Comparison of ENCODE assay signal across 28 cellular contexts in the genomic region with DNA sequence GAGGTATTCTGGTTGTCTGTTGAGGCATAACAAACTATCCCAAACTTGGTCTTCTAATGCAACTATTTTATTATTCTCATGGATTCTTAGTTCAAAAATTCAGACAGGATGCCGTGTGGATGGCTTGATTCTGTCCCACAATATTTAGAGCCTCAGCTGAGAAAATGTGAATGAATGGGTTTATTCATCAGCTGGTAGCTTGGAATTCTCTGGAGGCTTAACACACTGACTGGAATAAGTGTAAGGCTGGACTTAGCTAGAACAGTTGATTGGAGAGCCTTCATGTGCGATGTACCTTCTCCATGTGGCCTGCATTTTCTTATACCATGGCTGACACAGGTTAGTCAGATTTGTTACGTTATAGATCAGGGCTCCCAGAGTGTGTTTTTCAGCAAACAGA. TPM values are rescaled to one million over a fixed set of nuclear protein-coding genes. Genes with fewer than 3 reads are reported as not detected.
"Had no signal": no experiment of that assay in that cellular context is flagged by ENCODE, and none has a peak within 500 bp of the region (broad histone marks: within the 10 kb centered on the region; RNA-seq: fewer than 3 reads in every experiment).

No MANE protein-coding gene starts in this region.

- H3K27ac Mint-ChIP-seq: immature natural killer cell; memory B cell; naive thymus-derived CD4-positive, alpha-beta T cell; natural killer cell treated with Interleukin-12 subunit alpha and Interleukin-12 subunit beta and Interleukin-15 and Interleukin-18, amount 100 ng/mL, for 72 hours; stimulated activated effector memory CD8-positive, alpha-beta T cell treated with anti-CD3 and anti-CD28 coated beads, Interleukin-12 subunit alpha, Interleukin-12 subunit beta, amount 100 ng/mL, for 72 hours; stimulated activated naive CD8-positive, alpha-beta T cell treated with anti-CD3 and anti-CD28 coated beads, Interleukin-15, Interleukin-2, amounts not matched to agents 100 ng/mL and 50 ng/mL, for 24 hours; type B pancreatic cell had no signal

- H3K9me3 Mint-ChIP-seq: memory B cell; naive thymus-derived CD4-positive, alpha-beta T cell; stimulated activated effector memory CD8-positive, alpha-beta T cell treated with anti-CD3 and anti-CD28 coated beads, Interleukin-12 subunit alpha, Interleukin-12 subunit beta, amount 100 ng/mL, for 72 hours; stimulated activated naive CD8-positive, alpha-beta T cell treated with anti-CD3 and anti-CD28 coated beads, Interleukin-15, Interleukin-2, amounts not matched to agents 100 ng/mL and 50 ng/mL, for 24 hours; type B pancreatic cell had no signal

- H3K36me3 Mint-ChIP-seq: memory B cell; naive thymus-derived CD4-positive, alpha-beta T cell; natural killer cell treated with Interleukin-12 subunit alpha and Interleukin-12 subunit beta and Interleukin-15 and Interleukin-18, amount 100 ng/mL, for 72 hours; stimulated activated effector memory CD8-positive, alpha-beta T cell treated with anti-CD3 and anti-CD28 coated beads, Interleukin-12 subunit alpha, Interleukin-12 subunit beta, amount 100 ng/mL, for 72 hours; type B pancreatic cell had no signal

- H3K4me1 ChIP-seq: left lung, prostate gland, sigmoid colon, spleen, suprapubic skin, tibial artery, uterus had no signal

- H3K4me3 ChIP-seq: left lung, lung, mucosa of descending colon, ovary, prostate gland, sigmoid colon, spleen, suprapubic skin, thoracic aorta, tibial artery, uterus had no signal

- H3K36me3 ChIP-seq: left lung, ovary, prostate gland, sigmoid colon, spleen, suprapubic skin, thoracic aorta, tibial artery, uterus had no signal

- H3K4me1 Mint-ChIP-seq: immature natural killer cell; memory B cell; naive thymus-derived CD4-positive, alpha-beta T cell; stimulated activated effector memory CD8-positive, alpha-beta T cell treated with anti-CD3 and anti-CD28 coated beads, Interleukin-12 subunit alpha, Interleukin-12 subunit beta, amount 100 ng/mL, for 72 hours had no signal

- H3K27ac ChIP-seq: left lung, ovary, prostate gland, sigmoid colon, spleen, suprapubic skin, thoracic aorta, tibial artery, uterus had no signal

- H3K9me3 ChIP-seq: left lung, mucosa of descending colon, ovary, prostate gland, sigmoid colon, spleen, suprapubic skin, thoracic aorta, tibial artery, uterus had no signal

- DNase-seq: hypothalamus; immature natural killer cell; kidney; left colon; left lung; midbrain; mucosa of descending colon; naive thymus-derived CD4-positive, alpha-beta T cell; ovary; posterior cingulate gyrus; retina; right cardiac atrium; sigmoid colon; small intestine; spleen; stimulated activated CD4-positive, alpha-beta T cell treated with anti-CD3 and anti-CD28 coated beads, Interleukin-4, amount 100 ng/mL, for 24 hours; stimulated activated naive CD4-positive, alpha-beta T cell; tibial artery; uterus had no signal

- H3K27me3 Mint-ChIP-seq: memory B cell; naive thymus-derived CD4-positive, alpha-beta T cell; natural killer cell treated with Interleukin-12 subunit alpha and Interleukin-12 subunit beta and Interleukin-15 and Interleukin-18, amount 100 ng/mL, for 72 hours; stimulated activated naive CD8-positive, alpha-beta T cell treated with anti-CD3 and anti-CD28 coated beads, Interleukin-15, Interleukin-2, amounts not matched to agents 100 ng/mL and 50 ng/mL, for 24 hours; type B pancreatic cell had no signal

- ATAC-seq: left colon; left lung; mucosa of descending colon; naive thymus-derived CD4-positive, alpha-beta T cell; natural killer cell treated with Interleukin-12 subunit alpha and Interleukin-12 subunit beta and Interleukin-15 and Interleukin-18, amount 100 ng/mL, for 72 hours; right cardiac atrium; stimulated activated effector memory CD8-positive, alpha-beta T cell treated with anti-CD3 and anti-CD28 coated beads, Interleukin-12 subunit alpha, Interleukin-12 subunit beta, amount 100 ng/mL, for 72 hours had no signal

- H3K4me3 Mint-ChIP-seq: immature natural killer cell; memory B cell; naive thymus-derived CD4-positive, alpha-beta T cell; natural killer cell treated with Interleukin-12 subunit alpha and Interleukin-12 subunit beta and Interleukin-15 and Interleukin-18, amount 100 ng/mL, for 72 hours; stimulated activated effector memory CD8-positive, alpha-beta T cell treated with anti-CD3 and anti-CD28 coated beads, Interleukin-12 subunit alpha, Interleukin-12 subunit beta, amount 100 ng/mL, for 72 hours; stimulated activated naive CD8-positive, alpha-beta T cell treated with anti-CD3 and anti-CD28 coated beads, Interleukin-15, Interleukin-2, amounts not matched to agents 100 ng/mL and 50 ng/mL, for 24 hours; type B pancreatic cell had no signal

- H3K27me3 ChIP-seq: left lung, ovary, sigmoid colon, spleen, suprapubic skin, tibial artery, uterus had no signal

RNA-seq across cellular contexts. Expression of a gene that starts 30.8 kb away (rescaled TPM):
- total RNA-seq: lung; natural killer cell treated with Interleukin-12 subunit alpha and Interleukin-12 subunit beta and Interleukin-15 and Interleukin-18, amount 100 ng/mL, for 72 hours; prostate gland had no signal
- polyA plus RNA-seq: immature natural killer cell; naive thymus-derived CD4-positive, alpha-beta T cell had no signal
